9 cellular contexts compared by ENCODE assay signal in the genomic region with DNA sequence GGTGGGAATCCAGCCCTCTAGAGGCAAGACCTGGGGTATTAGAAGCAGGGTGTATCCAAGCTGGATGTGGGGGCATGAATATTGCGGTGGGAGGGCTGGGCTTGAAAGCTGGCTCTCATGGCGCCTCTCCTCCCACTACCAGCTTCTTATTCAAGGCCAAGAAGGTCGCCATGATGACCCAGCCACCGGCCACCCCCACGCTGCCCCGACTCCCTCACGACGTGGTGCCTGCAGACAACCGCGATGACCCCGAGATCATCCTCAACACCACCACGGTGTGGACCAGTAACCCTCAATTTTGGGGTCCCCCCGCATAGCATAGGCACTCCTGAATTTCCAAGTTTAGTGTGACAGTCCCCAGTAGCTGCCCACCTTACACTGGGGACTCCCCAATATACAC. TPM values are rescaled to one million over a fixed set of nuclear protein-coding genes. Genes with fewer than 3 reads are reported as not detected.
"Had no signal": no experiment of that assay in that cellular context is flagged by ENCODE, and none has a peak within 500 bp of the region (broad histone marks: within the 10 kb centered on the region; RNA-seq: fewer than 3 reads in every experiment).

No MANE protein-coding gene starts in this region.

- H3K4me2 ChIP-seq: GM23338 had no signal

- DNase-seq: GM23248, GOT3, H7, H9, HCEC 1CT, HFFc6 had no signal

- H3K36me3 ChIP-seq: HAP-1 had no signal

- H3K4me3 ChIP-seq: GM23248, GM23338, HAP-1 had no signal

- H3K27ac ChIP-seq: GM23248 had no signal

- H3K4me1 ChIP-seq: HAP-1 had no signal

- H2AFZ ChIP-seq: GM23248, GM23338 had no signal

- H3K9me3 ChIP-seq: HAP-1 had no signal

RNA-seq across cellular contexts. Expression of gene RYR1, which starts 41.7 kb away (rescaled TPM):
- total RNA-seq: H4, HFFc6 had no signal

RNA-seq across cellular contexts. Expression of gene RASGRP4, which starts 49.2 kb away (rescaled TPM):
- total RNA-seq: GM23248, HFFc6 had no signal
